Comparison of ENCODE assay signal across 9 cellular contexts in genomic region chr7:1065263-1066260, GRCh38. TPM values are rescaled to one million over a fixed set of nuclear protein-coding genes. Genes with fewer than 3 reads are reported as not detected.
A peak's percentile ranks its signal among the peaks of the same experiment; 100 is the strongest.
DNase-seq lines count a peak whose midpoint lies in the region; ATAC-seq and TF ChIP-seq lines count a peak whose summit lies in the region.
"Had no signal": no experiment of that assay in that cellular context is flagged by ENCODE, and none has a peak within 500 bp of the region (broad histone marks: within the 10 kb centered on the region; RNA-seq: fewer than 3 reads in every experiment).

No MANE protein-coding gene starts in this region.

- H3K4me3 ChIP-seq in CD8-positive, alpha-beta T cell (ENCODE audit: low read depth, low read length): peak overlapping the region; percentile 42
- no peak overlapping the region for H3K4me3 ChIP-seq in retinal pigment epithelial cell (ENCODE audit: low read length)
- H3K4me3 ChIP-seq in aorta (ENCODE audit: low read length in 2 of 2): no peak overlapping the region
- H3K4me3 ChIP-seq: SK-N-MC had no signal

- H3K36me3 Mint-ChIP-seq in CD8-positive, alpha-beta T cell: no peaks in the 10 kb centered on the region
- no peaks in the 10 kb centered on the region for H3K36me3 Mint-ChIP-seq in T-helper 1 cell treated with Interleukin-12 subunit alpha and Interleukin-12 subunit beta and Interleukin-4 antibody, amounts not matched to agents 30 μg/mL and 1 μg/mL, for 36 hours (ENCODE audit: low read depth)
- H3K36me3 Mint-ChIP-seq in activated naive CD8-positive, alpha-beta T cell treated with anti-CD3 and anti-CD28 coated beads, Interleukin-2, amount 50 U/mL, for 24 hours (ENCODE audit: low read depth): no peaks in the 10 kb centered on the region

- intact Hi-C loops in CD8-positive, alpha-beta T cell (cut with DNase I, micrococcal nuclease): loop anchor here (1.0 to 5.0 kb wide), 4 partner anchors 21 to 158 kb away; partner anchors contain the start of gene GPR146 (in 1 of the 2)
- intact Hi-C loops in left cardiac atrium (cut with DNase I): loop anchor here (1.0 to 2.0 kb wide), 2 partner anchors 72 to 73 kb away; no protein-coding TSS in a partner anchor
- intact Hi-C loops in aorta (cut with DNase I): loop anchor here (1.0 kb wide), 1 partner anchor 72 kb away; no protein-coding TSS in a partner anchor

- H3K4me3 Mint-ChIP-seq in CD8-positive, alpha-beta T cell: peak overlapping the region; percentile 72
- peak overlapping the region; percentile 37 for H3K4me3 Mint-ChIP-seq in T-helper 1 cell treated with Interleukin-12 subunit alpha and Interleukin-12 subunit beta and Interleukin-4 antibody, amounts not matched to agents 30 μg/mL and 1 μg/mL, for 36 hours
- H3K4me3 Mint-ChIP-seq in activated naive CD8-positive, alpha-beta T cell treated with anti-CD3 and anti-CD28 coated beads, Interleukin-2, amount 50 U/mL, for 24 hours: no peak overlapping the region

- TF ChIP-seq CTCF in CD8-positive, alpha-beta T cell (IDR thresholded peaks at IDR 0.05): peak; percentile 86
- peak; percentile 50 for TF ChIP-seq CTCF in GM20000 (IDR thresholded peaks at IDR 0.05; ENCODE audit: extremely low read depth, missing control alignments)
- peak; percentile 91 for TF ChIP-seq CTCF in retinal pigment epithelial cell (conservative IDR thresholded peaks at IDR 0.05; ENCODE audit: low read depth, low read length)

- peak; percentile 69 to 91 (median 82) for DNase-seq in CD8-positive, alpha-beta T cell
- DNase-seq in GM20000 (ENCODE audit: low spot score) (peak; percentile 96), LHCN-M2 (ENCODE audit: low read depth) (peak; percentile 62), left cardiac atrium (peak; percentile 91), retinal pigment epithelial cell (ENCODE audit: low read depth) (no peak), aorta (peak; percentile 88 to 96)
- peak; percentile 87 for DNase-seq in activated naive CD8-positive, alpha-beta T cell treated with anti-CD3 and anti-CD28 coated beads, Interleukin-2, amount 50 U/mL, for 24 hours

- no peaks in the 10 kb centered on the region for H3K36me3 ChIP-seq in CD8-positive, alpha-beta T cell (ENCODE audit: insufficient read depth, low read length)
- H3K36me3 ChIP-seq in aorta (ENCODE audit: control insufficient read depth in 1 of 2, insufficient read depth in 2 of 2, low read length in 1 of 2): no peaks in the 10 kb centered on the region

- H3K9me3 ChIP-seq in CD8-positive, alpha-beta T cell (ENCODE audit: low read length): no peaks in the 10 kb centered on the region
- H3K9me3 ChIP-seq in aorta (ENCODE audit: control insufficient read depth, low read length): no peaks in the 10 kb centered on the region

- peaks cover 5% of the 10 kb centered on the region for H3K4me1 ChIP-seq in CD8-positive, alpha-beta T cell (ENCODE audit: insufficient read depth, low read length)
- no peaks in the 10 kb centered on the region for H3K4me1 ChIP-seq in aorta (ENCODE audit: control insufficient read depth in 1 of 2, insufficient read depth in 2 of 2, low read length in 2 of 2)

- CTCF ChIA-PET in CD8-positive, alpha-beta T cell (lab: Charles Lee): interaction anchor here (0.7 to 10.2 kb wide), 31 partner anchors 8 to 744 kb away, joined by 3 to 366 read pairs (median 5); partner anchors contain the start of genes COX19 and GPR146

- no peaks in the 10 kb centered on the region for H3K27me3 Mint-ChIP-seq in CD8-positive, alpha-beta T cell (ENCODE audit: low read depth)
- peaks cover 8% of the 10 kb centered on the region for H3K27me3 Mint-ChIP-seq in T-helper 1 cell treated with Interleukin-12 subunit alpha and Interleukin-12 subunit beta and Interleukin-4 antibody, amounts not matched to agents 30 μg/mL and 1 μg/mL, for 36 hours (ENCODE audit: low read depth)
- H3K27me3 Mint-ChIP-seq in activated naive CD8-positive, alpha-beta T cell treated with anti-CD3 and anti-CD28 coated beads, Interleukin-2, amount 50 U/mL, for 24 hours: no peaks in the 10 kb centered on the region

- H3K27ac ChIP-seq in CD8-positive, alpha-beta T cell (ENCODE audit: low read depth, low read length): no peak overlapping the region
- no peak overlapping the region for H3K27ac ChIP-seq in aorta (ENCODE audit: low read depth in 1 of 2, low read length in 2 of 2)
- H3K27ac ChIP-seq: SK-N-MC had no signal

- WGBS in aorta, 2 donors: 21 to 23% methylated on average over 61 of the region's 61 CpGs

- H3K9me3 Mint-ChIP-seq in CD8-positive, alpha-beta T cell: no peaks in the 10 kb centered on the region
- peaks cover 3% of the 10 kb centered on the region for H3K9me3 Mint-ChIP-seq in T-helper 1 cell treated with Interleukin-12 subunit alpha and Interleukin-12 subunit beta and Interleukin-4 antibody, amounts not matched to agents 30 μg/mL and 1 μg/mL, for 36 hours
- no peaks in the 10 kb centered on the region for H3K9me3 Mint-ChIP-seq in activated naive CD8-positive, alpha-beta T cell treated with anti-CD3 and anti-CD28 coated beads, Interleukin-2, amount 50 U/mL, for 24 hours

- ATAC-seq in CD8-positive, alpha-beta T cell: peak; percentile 97
- peak; percentile 93 for ATAC-seq in activated naive CD8-positive, alpha-beta T cell treated with anti-CD3 and anti-CD28 coated beads, Interleukin-2, amount 50 U/mL, for 24 hours
- ATAC-seq in left cardiac atrium (peak; percentile 93 to 97), aorta (ENCODE audit: low FRiP score) (peak; percentile 93)

- H3K4me1 Mint-ChIP-seq in CD8-positive, alpha-beta T cell (ENCODE audit: low read depth): peaks cover 9% of the 10 kb centered on the region
- H3K4me1 Mint-ChIP-seq in T-helper 1 cell treated with Interleukin-12 subunit alpha and Interleukin-12 subunit beta and Interleukin-4 antibody, amounts not matched to agents 30 μg/mL and 1 μg/mL, for 36 hours (ENCODE audit: low read depth): peaks cover 7% of the 10 kb centered on the region
- H3K4me1 Mint-ChIP-seq in activated naive CD8-positive, alpha-beta T cell treated with anti-CD3 and anti-CD28 coated beads, Interleukin-2, amount 50 U/mL, for 24 hours: peaks cover 16% of the 10 kb centered on the region

- no peak overlapping the region for H3K27ac Mint-ChIP-seq in CD8-positive, alpha-beta T cell
- peak overlapping the region; percentile 6 for H3K27ac Mint-ChIP-seq in T-helper 1 cell treated with Interleukin-12 subunit alpha and Interleukin-12 subunit beta and Interleukin-4 antibody, amounts not matched to agents 30 μg/mL and 1 μg/mL, for 36 hours
- H3K27ac Mint-ChIP-seq in activated naive CD8-positive, alpha-beta T cell treated with anti-CD3 and anti-CD28 coated beads, Interleukin-2, amount 50 U/mL, for 24 hours: no peak overlapping the region

- POLR2A ChIA-PET in CD8-positive, alpha-beta T cell (lab: Charles Lee): interaction anchor here (1.5 to 2.5 kb wide), 3 partner anchors 69 to 90 kb away, joined by 3 to 22 read pairs (median 5); partner anchors contain the start of gene COX19

- no peaks in the 10 kb centered on the region for H3K27me3 ChIP-seq in CD8-positive, alpha-beta T cell (ENCODE audit: insufficient read depth, low read length)
- no peaks in the 10 kb centered on the region for H3K27me3 ChIP-seq in aorta (ENCODE audit: control insufficient read depth in 1 of 2, insufficient read depth in 2 of 2, low read length in 1 of 2)

RNA-seq across cellular contexts. Expression of gene GPR146, which starts 21.2 kb away (rescaled TPM):
- 1 to 10 TPM; 4.4 to 5.0 TPM for total RNA-seq in CD8-positive, alpha-beta T cell
- 4.2 and 4.6 TPM in 2 replicates for total RNA-seq in LHCN-M2 (2014; rRNA removed)
- 3.3 TPM for polyA plus RNA-seq in LHCN-M2 (2012)
- 10 to 100 TPM in 1 of 2 donors, 1 to 10 TPM in 1; 9.0 to 17.7 TPM for total RNA-seq in left cardiac atrium
- total RNA-seq in aorta: 10 to 100 TPM; 17.4 to 44.2 TPM
- 1 to 10 TPM; 2.2 to 3.5 TPM for polyA plus RNA-seq in aorta

RNA-seq across cellular contexts. Expression of gene GPER1, which starts 22.4 kb away (rescaled TPM):
- total RNA-seq in CD8-positive, alpha-beta T cell: under 1 TPM in 1 of 2 experiments, not detected in 1; 0.11 TPM
- total RNA-seq in LHCN-M2 (2014; rRNA removed) (0.32 and 0.63 TPM in 2 replicates), left cardiac atrium (1 to 10 TPM; 4.6 to 7.6 TPM), aorta (10 to 100 TPM in 1 of 2 donors, 1 to 10 TPM in 1; 4.5 to 11.2 TPM)
- polyA plus RNA-seq in LHCN-M2 (2012): 1.1 TPM
- 1 to 10 TPM; 2.8 to 5.0 TPM for polyA plus RNA-seq in aorta
